8 cellular contexts compared by ENCODE assay signal in genomic region chr2:237723613-237724012, GRCh38.
DNase-seq lines count a peak whose midpoint lies in the region; ATAC-seq, FAIRE-seq and TF ChIP-seq lines count a peak whose summit lies in the region.

No MANE protein-coding gene starts in this region.

- FAIRE-seq in urothelium cell line (lab: Jason Lieb, UNC): no peak

- H3K27ac Mint-ChIP-seq in activated CD4-positive, alpha-beta memory T cell treated with anti-CD3 and anti-CD28 coated beads for 36 hours: peak overlapping the region; percentile 6
- H3K27ac Mint-ChIP-seq in activated CD4-positive, alpha-beta memory T cell treated with anti-CD3 and anti-CD28 coated beads, Interleukin-2, amount 10 ng/mL, durations not matched to agents 7 days and 5 days: no peak overlapping the region
- H3K27ac Mint-ChIP-seq in activated T-cell treated with anti-CD3 and anti-CD28 coated beads, Interleukin-2, amount 50 U/mL, for 24 hours: peak overlapping the region; percentile 60

- POLR2A ChIA-PET in activated CD4-positive, alpha-beta memory T cell treated with anti-CD3 and anti-CD28 coated beads for 36 hours (lab: Charles Lee): no interaction called here
- POLR2A ChIA-PET in activated CD4-positive, alpha-beta memory T cell treated with anti-CD3 and anti-CD28 coated beads, Interleukin-2, amount 10 ng/mL, durations not matched to agents 7 days and 5 days (lab: Charles Lee): interaction anchor here (1.2 to 1.5 kb wide), 2 partner anchors 11 to 50 kb away, joined by 3 read pairs; no protein-coding TSS in a partner anchor

- peaks cover 15% of the 10 kb centered on the region for H3K36me3 Mint-ChIP-seq in activated CD4-positive, alpha-beta memory T cell treated with anti-CD3 and anti-CD28 coated beads for 36 hours
- H3K36me3 Mint-ChIP-seq in activated CD4-positive, alpha-beta memory T cell treated with anti-CD3 and anti-CD28 coated beads, Interleukin-2, amount 10 ng/mL, durations not matched to agents 7 days and 5 days (ENCODE audit: low read depth): peaks cover 52% of the 10 kb centered on the region
- peaks cover 86% of the 10 kb centered on the region for H3K36me3 Mint-ChIP-seq in activated T-cell treated with anti-CD3 and anti-CD28 coated beads, Interleukin-2, amount 50 U/mL, for 24 hours (ENCODE audit: low read depth)

- TF ChIP-seq RAD21 in Ishikawa (IDR thresholded peaks at IDR 0.05; ENCODE audit: low read depth): no peak

- intact Hi-C loops in activated CD4-positive, alpha-beta memory T cell treated with anti-CD3 and anti-CD28 coated beads for 36 hours (cut with micrococcal nuclease): no loop called here

- TF ChIP-seq EP300 in Ishikawa (IDR thresholded peaks at IDR 0.05; ENCODE audit: borderline replicate concordance): no peak

- no peaks in the 10 kb centered on the region for H3K27me3 Mint-ChIP-seq in activated CD4-positive, alpha-beta memory T cell treated with anti-CD3 and anti-CD28 coated beads for 36 hours
- no peaks in the 10 kb centered on the region for H3K27me3 Mint-ChIP-seq in activated CD4-positive, alpha-beta memory T cell treated with anti-CD3 and anti-CD28 coated beads, Interleukin-2, amount 10 ng/mL, durations not matched to agents 7 days and 5 days
- no peaks in the 10 kb centered on the region for H3K27me3 Mint-ChIP-seq in activated T-cell treated with anti-CD3 and anti-CD28 coated beads, Interleukin-2, amount 50 U/mL, for 24 hours

- peaks cover 68% of the 10 kb centered on the region for H3K4me1 Mint-ChIP-seq in activated CD4-positive, alpha-beta memory T cell treated with anti-CD3 and anti-CD28 coated beads for 36 hours (ENCODE audit: low read depth)
- H3K4me1 Mint-ChIP-seq in activated CD4-positive, alpha-beta memory T cell treated with anti-CD3 and anti-CD28 coated beads, Interleukin-2, amount 10 ng/mL, durations not matched to agents 7 days and 5 days: peaks cover 42% of the 10 kb centered on the region
- H3K4me1 Mint-ChIP-seq in activated T-cell treated with anti-CD3 and anti-CD28 coated beads, Interleukin-2, amount 50 U/mL, for 24 hours (ENCODE audit: low read depth): peaks cover 72% of the 10 kb centered on the region

- H3K9me3 Mint-ChIP-seq in activated CD4-positive, alpha-beta memory T cell treated with anti-CD3 and anti-CD28 coated beads for 36 hours: no peaks in the 10 kb centered on the region
- no peaks in the 10 kb centered on the region for H3K9me3 Mint-ChIP-seq in activated CD4-positive, alpha-beta memory T cell treated with anti-CD3 and anti-CD28 coated beads, Interleukin-2, amount 10 ng/mL, durations not matched to agents 7 days and 5 days
- no peaks in the 10 kb centered on the region for H3K9me3 Mint-ChIP-seq in activated T-cell treated with anti-CD3 and anti-CD28 coated beads, Interleukin-2, amount 50 U/mL, for 24 hours

- ATAC-seq in HG02938 (IDR thresholded peaks at IDR 0.05; ENCODE audit: unreplicated experiment): no peak

- no peak overlapping the region for H3K4me3 Mint-ChIP-seq in activated CD4-positive, alpha-beta memory T cell treated with anti-CD3 and anti-CD28 coated beads for 36 hours
- no peak overlapping the region for H3K4me3 Mint-ChIP-seq in activated CD4-positive, alpha-beta memory T cell treated with anti-CD3 and anti-CD28 coated beads, Interleukin-2, amount 10 ng/mL, durations not matched to agents 7 days and 5 days
- no peak overlapping the region for H3K4me3 Mint-ChIP-seq in activated T-cell treated with anti-CD3 and anti-CD28 coated beads, Interleukin-2, amount 50 U/mL, for 24 hours

- CTCF ChIA-PET in activated CD4-positive, alpha-beta memory T cell treated with anti-CD3 and anti-CD28 coated beads for 36 hours (lab: Charles Lee): interaction anchor here (0.6 to 1.3 kb wide), 3 partner anchors 9 to 265 kb away, joined by 3 read pairs; no protein-coding TSS in a partner anchor
- CTCF ChIA-PET in activated CD4-positive, alpha-beta memory T cell treated with anti-CD3 and anti-CD28 coated beads, Interleukin-2, amount 10 ng/mL, durations not matched to agents 7 days and 5 days (lab: Charles Lee): interaction anchor here (1.1 to 1.4 kb wide), 3 partner anchors 22 to 142 kb away, joined by 3 to 4 read pairs (median 3); no protein-coding TSS in a partner anchor

- no peak for DNase-seq in activated CD4-positive, alpha-beta memory T cell treated with anti-CD3 and anti-CD28 coated beads for 36 hours
- DNase-seq in activated CD4-positive, alpha-beta memory T cell treated with anti-CD3 and anti-CD28 coated beads, Interleukin-2, amount 10 ng/mL, durations not matched to agents 7 days and 5 days: no peak
- no peak for DNase-seq in activated T-cell treated with anti-CD3 and anti-CD28 coated beads, Interleukin-2, amount 50 U/mL, for 24 hours
- DNase-seq in kidney tubule cell (ENCODE audit: low spot score) (peak; percentile 40), urothelium cell line (ENCODE audit: low spot score) (no peak)
- DNase-seq in stimulated activated CD4-positive, alpha-beta T cell treated with anti-CD3 and anti-CD28 coated beads, Interleukin-1b, Interleukin-23, amount 100 ng/mL, for 48 hours: no peak

TF ChIP-seq in Ishikawa, 13 proteins besides CTCF, POLR2A, EP300 and RAD21:
- TF ChIP-seq NFIC (IDR thresholded peaks at IDR 0.05) (no peak), REST (IDR thresholded peaks at IDR 0.05; ENCODE audit: low read depth) (no peak), TEAD4 (IDR thresholded peaks at IDR 0.05) (peak; percentile 61), TCF12 (IDR thresholded peaks at IDR 0.05; ENCODE audit: low read depth) (0 out of 2 replicates have a peak, but pooled peaks have one; percentile 62), ZBTB7A (IDR thresholded peaks at IDR 0.05; ENCODE audit: low read depth) (no peak), USF1 (IDR thresholded peaks at IDR 0.05) (no peak), YY1 (IDR thresholded peaks at IDR 0.05; ENCODE audit: low read depth) (no peak), CEBPB (IDR thresholded peaks at IDR 0.05) (no peak), MAX (IDR thresholded peaks at IDR 0.05) (no peak), FOXM1 (IDR thresholded peaks at IDR 0.05; ENCODE audit: borderline replicate concordance, low read depth) (no peak), EGR1 (IDR thresholded peaks at IDR 0.05) (no peak), TAF1 (IDR thresholded peaks at IDR 0.05; ENCODE audit: low read depth) (no peak), CREB1 (IDR thresholded peaks at IDR 0.05; ENCODE audit: low read depth) (no peak)
